11 cellular contexts compared by ENCODE assay signal in genomic region chr17:46832945-46833839, GRCh38. TPM values are rescaled to one million over a fixed set of nuclear protein-coding genes. Genes with fewer than 3 reads are reported as not detected.
DNase-seq lines count a peak whose midpoint lies in the region; ATAC-seq, FAIRE-seq and TF ChIP-seq lines count a peak whose summit lies in the region.
"Had no signal": no experiment of that assay in that cellular context is flagged by ENCODE, and none has a peak within 500 bp of the region (broad histone marks: within the 10 kb centered on the region; RNA-seq: fewer than 3 reads in every experiment).

No MANE protein-coding gene starts in this region.

- WGBS in pancreas, 2 donors: 61 to 64% methylated on average over 17 of the region's 17 CpGs

- H3K9me3 ChIP-seq in pancreas (no peaks in the 10 kb centered on the region), OCI-LY7 (ENCODE audit: low read length) (no peaks in the 10 kb centered on the region)

- POLR2A ChIA-PET in OCI-LY7 (lab: Charles Lee): no interaction called here

- no peak overlapping the region for H3K27ac Mint-ChIP-seq in GM23338
- H3K27ac Mint-ChIP-seq: T-helper 2 cell treated with Interferon-gamma antibody and Interleukin-4, amounts not matched to agents 5 μg/mL and 100 μg/mL, for 36 hours had no signal

- ATAC-seq in GM23338 (peak; percentile 13; the same call in 2 of the 3 replicates), pancreas (peak; percentile 66 to 81 (median 71)), HG03520 (IDR thresholded peaks at IDR 0.05; ENCODE audit: unreplicated experiment) (no peak), HG03571 (IDR thresholded peaks at IDR 0.05; ENCODE audit: unreplicated experiment) (no peak)

- no peak for FAIRE-seq in pancreas (lab: Jason Lieb, UNC)

- peaks cover 33% of the 10 kb centered on the region for H3K27me3 Mint-ChIP-seq in GM23338 (ENCODE audit: insufficient read depth, low read depth, poor library complexity)

- H3K27ac ChIP-seq in GM23338 (ENCODE audit: low read depth): no peak overlapping the region
- H3K27ac ChIP-seq in pancreas: no peak overlapping the region
- H3K27ac ChIP-seq in OCI-LY7 (ENCODE audit: low read depth, low read length, poor library complexity, severe bottlenecking): no peak overlapping the region

- DNase-seq in GM23338 (ENCODE audit: low spot score) (no peak), SHP77 treated with DMSO at 0.1 percent for 48 hours (lab: John Stamatoyannopoulos, UW) (peak; percentile 72), fibroblast of the conjunctiva (ENCODE audit: low read depth) (peak; percentile 10), pancreas (peak in 3 of 6 donors; percentile 21 to 68 (median 68)), NCI-H2107 (lab: John Stamatoyannopoulos, UW) (no peak), OCI-LY7 (ENCODE audit: low spot score) (no peak)
- DNase-seq: Karpas-422 had no signal

- intact Hi-C loops in pancreas (cut with DNase I) (no loop called here), OCI-LY7 (cut with micrococcal nuclease; ENCODE audit: unreplicated experiment) (no loop called here)

- no peaks in the 10 kb centered on the region; the same call in 2 of the 3 replicates for H3K9me3 Mint-ChIP-seq in GM23338
- H3K9me3 Mint-ChIP-seq: T-helper 2 cell treated with Interferon-gamma antibody and Interleukin-4, amounts not matched to agents 5 μg/mL and 100 μg/mL, for 36 hours had no signal

- H3K4me2 ChIP-seq in GM23338 (peak overlapping the region; percentile 57; the same call in 1 of the 2 replicates), OCI-LY7 (ENCODE audit: low read length) (no peak overlapping the region)

- H3K9me2 ChIP-seq in GM23338 (ENCODE audit: insufficient read depth): no peaks in the 10 kb centered on the region
- no peaks in the 10 kb centered on the region for H3K9me2 ChIP-seq in OCI-LY7 (ENCODE audit: insufficient read depth, low read length)

- no peak for TF ChIP-seq CTCF in GM23338 (conservative IDR thresholded peaks at IDR 0.05; ENCODE audit: low read depth in 2 of 2)
- TF ChIP-seq CTCF in pancreas (IDR thresholded peaks at IDR 0.05): no peak
- TF ChIP-seq CTCF in OCI-LY7 (conservative IDR thresholded peaks at IDR 0.05; ENCODE audit: low read length): no peak

- H2AFZ ChIP-seq in GM23338 (no peak overlapping the region), OCI-LY7 (ENCODE audit: low read length) (no peak overlapping the region)

- no peaks in the 10 kb centered on the region for H4K20me1 ChIP-seq in GM23338 (replicated peaks; ENCODE audit: insufficient read depth)
- no peaks in the 10 kb centered on the region for H4K20me1 ChIP-seq in OCI-LY7 (ENCODE audit: insufficient read depth, low read length)

- CTCF ChIA-PET in OCI-LY7 (lab: Charles Lee; ENCODE audit: unreplicated experiment): no interaction called here

- BruUV-seq in OCI-LY7 (replicated peaks; lab: Mats Ljungman, UMichigan): no TSS peak

- H3F3A ChIP-seq in GM23338 (replicated peaks; ENCODE audit: low read depth): no peaks in the 10 kb centered on the region

- H3K36me3 ChIP-seq in GM23338 (ENCODE audit: insufficient read depth) (no peaks in the 10 kb centered on the region), pancreas (no peaks in the 10 kb centered on the region), OCI-LY7 (ENCODE audit: insufficient read depth, low read length) (no peaks in the 10 kb centered on the region)

- no peak overlapping the region for H3K4me3 Mint-ChIP-seq in GM23338
- H3K4me3 Mint-ChIP-seq: T-helper 2 cell treated with Interferon-gamma antibody and Interleukin-4, amounts not matched to agents 5 μg/mL and 100 μg/mL, for 36 hours had no signal

- H3K27me3 ChIP-seq in GM23338 (ENCODE audit: insufficient read depth) (no peaks in the 10 kb centered on the region), pancreas (no peaks in the 10 kb centered on the region)

- peaks cover 7% of the 10 kb centered on the region; the same call in 1 of the 2 replicates for H3K4me1 ChIP-seq in GM23338 (ENCODE audit: insufficient read depth)
- no peaks in the 10 kb centered on the region for H3K4me1 ChIP-seq in pancreas
- H3K4me1 ChIP-seq in OCI-LY7 (ENCODE audit: insufficient read depth, low read length, poor library complexity, severe bottlenecking): peaks cover 24% of the 10 kb centered on the region

- H3K79me2 ChIP-seq in GM23338 (replicated peaks; ENCODE audit: insufficient read depth): no peaks in the 10 kb centered on the region
- no peaks in the 10 kb centered on the region for H3K79me2 ChIP-seq in OCI-LY7 (ENCODE audit: insufficient read depth, low read depth, low read length)

- H3K4me1 Mint-ChIP-seq in GM23338: peaks cover 37% of the 10 kb centered on the region

- H3K36me3 Mint-ChIP-seq in GM23338 (ENCODE audit: low read depth): no peaks in the 10 kb centered on the region

- H3K4me3 ChIP-seq in GM23338 (no peak overlapping the region), pancreas (no peak overlapping the region), OCI-LY7 (ENCODE audit: low read depth, low read length, poor library complexity, severe bottlenecking) (no peak overlapping the region)

TF ChIP-seq in GM23338, 12 proteins besides CTCF, POLR2A, EP300 and RAD21 (continues in another document):
- no peak for TF ChIP-seq REST (IDR thresholded peaks at IDR 0.05; ENCODE audit: unreplicated experiment)
- TF ChIP-seq CREB1 (CRISPR knock-in tag; IDR thresholded peaks at IDR 0.05; ENCODE audit: low read depth): no peak
- TF ChIP-seq ZNF331 (CRISPR knock-in tag; IDR thresholded peaks at IDR 0.05; ENCODE audit: low read depth): no peak
- no peak for TF ChIP-seq NANOG (IDR thresholded peaks at IDR 0.05; ENCODE audit: borderline replicate concordance)
- no peak for TF ChIP-seq JUNB (IDR thresholded peaks at IDR 0.05; ENCODE audit: unreplicated experiment)
- no peak for TF ChIP-seq POLR2AphosphoS5 (IDR thresholded peaks at IDR 0.05; ENCODE audit: low read depth)

RNA-seq across cellular contexts. Expression of gene WNT3, which starts 14.7 kb away (rescaled TPM):
- 2.7 and 3.6 TPM in 2 replicates for total RNA-seq in GM23338 (2014; rRNA removed; shearing (Covaris generic))
- polyA plus RNA-seq in GM23338 (2016; fragmentation: Nextera tagmentation; extraction: Ambion mirVana) (2.8 and 3.4 TPM in 2 replicates), pancreas (under 1 TPM; 0.31 to 0.42 TPM)
- total RNA-seq in pancreas (under 1 TPM; 0.24 to 0.72 (median 0.38) TPM), OCI-LY7 (2022) (5.1 and 5.5 TPM in 2 replicates)
- 4.9 and 5.6 TPM in 2 replicates for total RNA-seq in OCI-LY7 (2014; rRNA removed; shearing (Covaris generic))

RNA-seq across cellular contexts. Expression of gene WNT9B, which starts 18.2 kb away (rescaled TPM):
- 0.17 and 0.62 TPM in 2 replicates for total RNA-seq in GM23338 (2014; rRNA removed; shearing (Covaris generic))
- not detected in 2 replicates for polyA plus RNA-seq in GM23338 (2016; fragmentation: Nextera tagmentation; extraction: Ambion mirVana)
- total RNA-seq in pancreas: under 1 TPM in 5 of 6 donors, not detected in 1; 0.12 to 0.32 (median 0.28) TPM
- polyA plus RNA-seq in pancreas: not detected
- total RNA-seq in OCI-LY7 (2014; rRNA removed; shearing (Covaris generic)): not detected in 2 replicates
- not detected in 2 replicates for total RNA-seq in OCI-LY7 (2022)
- total RNA-seq: H4 had no signal

Comparison
In these comparisons a context has a peak if more than half of its experiments do, and no peak if none do; other contexts are left out.
1. ATAC-seq: peak in GM23338 (single experiment) and pancreas (4 of 4); none in HG03520 (single experiment) and HG03571 (single experiment).
2. DNase-seq: peak in SHP77 treated with DMSO at 0.1 percent for 48 hours (single experiment) and fibroblast of the conjunctiva (single experiment); none in GM23338 (single experiment), NCI-H2107 (single experiment) and OCI-LY7 (single experiment).